28 cellular contexts compared by ENCODE assay signal in genomic region chr3:111303760-111304159, GRCh38.
DNase-seq lines count a peak whose midpoint lies in the region; ATAC-seq, FAIRE-seq and TF ChIP-seq lines count a peak whose summit lies in the region.
"Had no signal": no experiment of that assay in that cellular context is flagged by ENCODE, and none has a peak within 500 bp of the region (broad histone marks: within the 10 kb centered on the region; RNA-seq: fewer than 3 reads in every experiment).

No MANE protein-coding gene starts in this region.

- FAIRE-seq in kidney (lab: Jason Lieb, UNC): no peak
- FAIRE-seq: GM12891, keratinocyte, small intestine, TTC549 had no signal

- H4K20me1 ChIP-seq in OCI-LY7 (ENCODE audit: insufficient read depth, low read length): no peaks in the 10 kb centered on the region
- H4K20me1 ChIP-seq: BLaER1 treated with 17β-estradiol and CSF1 and Interleukin-3, amounts not matched to agents 10 nM and 100 nM had no signal

- in situ Hi-C loops in brain microvascular endothelial cell (cut with HindIII; ENCODE audit: low pct_ligation_motif_present, low sequenced_read_pairs): no loop called here

- no peak overlapping the region for H3K4me2 ChIP-seq in OCI-LY7 (ENCODE audit: low read length)
- H3K4me2 ChIP-seq: GM23338 had no signal

- no peak overlapping the region for H2AFZ ChIP-seq in OCI-LY7 (ENCODE audit: low read length)

- no TSS peak for BruUV-seq in OCI-LY7 (replicated peaks; lab: Mats Ljungman, UMichigan)

- H3K4me3 ChIP-seq in AG10803 (ENCODE audit: low read length) (no peak overlapping the region), brain microvascular endothelial cell (ENCODE audit: low read depth, low read length) (no peak overlapping the region), OCI-LY7 (ENCODE audit: low read depth, low read length, poor library complexity, severe bottlenecking) (no peak overlapping the region), kidney (ENCODE audit: low read length in 2 of 2) (no peak overlapping the region)
- H3K4me3 ChIP-seq: BLaER1 treated with 17β-estradiol and CSF1 and Interleukin-3, amounts not matched to agents 10 nM and 100 nM; GM23338; tibial artery had no signal

- POLR2A ChIA-PET in OCI-LY7 (lab: Charles Lee): interaction anchor here (0.6 kb wide), 1 partner anchor 730 kb away, joined by 7 read pairs; no protein-coding TSS in a partner anchor

- no peak overlapping the region for H3K9ac ChIP-seq in kidney (ENCODE audit: low read length in 2 of 2)
- H3K9ac ChIP-seq: BLaER1 treated with 17β-estradiol and CSF1 and Interleukin-3, amounts not matched to agents 10 nM and 100 nM had no signal

- H3K79me2 ChIP-seq in OCI-LY7 (ENCODE audit: insufficient read depth, low read depth, low read length): no peaks in the 10 kb centered on the region

- no peaks in the 10 kb centered on the region for H3K9me2 ChIP-seq in OCI-LY7 (ENCODE audit: insufficient read depth, low read length)

- H3K36me3 ChIP-seq in brain microvascular endothelial cell (replicated peaks): no peaks in the 10 kb centered on the region
- no peaks in the 10 kb centered on the region for H3K36me3 ChIP-seq in OCI-LY7 (ENCODE audit: insufficient read depth, low read length)
- no peaks in the 10 kb centered on the region for H3K36me3 ChIP-seq in kidney (ENCODE audit: control insufficient read depth in 1 of 2, insufficient read depth in 2 of 2, low read length in 2 of 2)
- H3K36me3 ChIP-seq: BLaER1 treated with 17β-estradiol and CSF1 and Interleukin-3, amounts not matched to agents 10 nM and 100 nM; tibial artery had no signal

- no peak overlapping the region for H3K27ac ChIP-seq in brain microvascular endothelial cell
- H3K27ac ChIP-seq in OCI-LY7 (ENCODE audit: low read depth, low read length, poor library complexity, severe bottlenecking): no peak overlapping the region
- no peak overlapping the region for H3K27ac ChIP-seq in kidney (ENCODE audit: low read depth in 2 of 2, low read length in 2 of 2)
- H3K27ac ChIP-seq: BLaER1 treated with 17β-estradiol and CSF1 and Interleukin-3, amounts not matched to agents 10 nM and 100 nM; tibial artery had no signal

- no peaks in the 10 kb centered on the region for H3K9me3 ChIP-seq in OCI-LY7 (ENCODE audit: low read length)
- H3K9me3 ChIP-seq in kidney (ENCODE audit: control insufficient read depth in 1 of 2, low read length in 2 of 2): no peaks in the 10 kb centered on the region
- H3K9me3 ChIP-seq: tibial artery had no signal

- H3K4me1 ChIP-seq in OCI-LY7 (ENCODE audit: insufficient read depth, low read length, poor library complexity, severe bottlenecking) (no peaks in the 10 kb centered on the region), kidney (ENCODE audit: control insufficient read depth in 1 of 2, insufficient read depth in 1 of 2, low read depth in 1 of 2, low read length in 2 of 2) (no peaks in the 10 kb centered on the region)
- H3K4me1 ChIP-seq: tibial artery had no signal

- TF ChIP-seq CTCF in AG10803 (conservative IDR thresholded peaks at IDR 0.05; ENCODE audit: low read length) (no peak), brain microvascular endothelial cell (IDR thresholded peaks at IDR 0.05; ENCODE audit: low read depth, low read length, missing control alignments) (no peak), OCI-LY7 (conservative IDR thresholded peaks at IDR 0.05; ENCODE audit: low read length) (no peak), kidney (IDR thresholded peaks at IDR 0.05; ENCODE audit: borderline replicate concordance, extremely low read depth, insufficient read depth) (no peak)

- no peak for ATAC-seq in GM21360 (IDR thresholded peaks at IDR 0.05; ENCODE audit: unreplicated experiment)
- ATAC-seq: activated T-helper 17 cell treated with anti-CD3 and anti-CD28 coated beads, Interleukin-2, amount 50 U/mL, for 72 hours; GM23338; naive thymus-derived CD8-positive, alpha-beta T cell had no signal

- no peaks in the 10 kb centered on the region for H3K27me3 ChIP-seq in brain microvascular endothelial cell (replicated peaks)
- H3K27me3 ChIP-seq: BLaER1 treated with 17β-estradiol and CSF1 and Interleukin-3, amounts not matched to agents 10 nM and 100 nM; tibial artery had no signal

- intact Hi-C loops in OCI-LY7 (cut with micrococcal nuclease; ENCODE audit: unreplicated experiment): no loop called here
- intact Hi-C loops in kidney (cut with DNase I): no loop called here

- CTCF ChIA-PET in OCI-LY7 (lab: Charles Lee; ENCODE audit: unreplicated experiment): no interaction called here

- DNase-seq in AG10803 (ENCODE audit: low read depth): peak; percentile 63
- peak; percentile 58 for DNase-seq in HS-5 (ENCODE audit: low read depth)
- peak; percentile 24 for DNase-seq in brain microvascular endothelial cell
- peak; percentile 14 for DNase-seq in kidney tubule cell (ENCODE audit: low spot score)
- DNase-seq in HT-29 (ENCODE audit: low spot score): no peak
- no peak for DNase-seq in OCI-LY7 (ENCODE audit: low spot score)
- no peak for DNase-seq in kidney
- DNase-seq: ACHN; activated CD4-positive, alpha-beta memory T cell treated with anti-CD3 and anti-CD28 coated beads, Interleukin-2, amount 10 ng/mL, durations not matched to agents 7 days and 5 days; activated CD4-positive, CD25-positive, alpha-beta regulatory T cell treated with anti-CD3 and anti-CD28 coated beads, Interleukin-2, amount 50 U/mL, for 72 hours; anterior cingulate cortex; caudate nucleus; COR-L47; DMS53; naive thymus-derived CD8-positive, alpha-beta T cell; NCI-H1105 treated with DMSO at 0.1 percent for 48 hours; NCI-H1930; NCI-H524; small intestine; stimulated activated CD4-positive, alpha-beta T cell treated with anti-CD3 and anti-CD28 coated beads, Interleukin-2, amount 100 ng/mL, for 24 hours; tibial artery had no signal

Comparison
In these comparisons a context has a peak if more than half of its experiments do, and no peak if none do; other contexts are left out.
1. DNase-seq: peak in AG10803 (single experiment), HS-5 (single experiment), brain microvascular endothelial cell (single experiment) and kidney tubule cell (single experiment); none in HT-29 (single experiment), OCI-LY7 (single experiment) and kidney (single experiment).